Comparison of ENCODE assay signal across 2 cellular contexts in genomic region chr17:77504652-77505459, GRCh38.
TF ChIP-seq lines count a peak whose summit lies in the region.

No MANE protein-coding gene starts in this region.

TF ChIP-seq in GM23338, 12 proteins besides CTCF, POLR2A, EP300 and RAD21:
- TF ChIP-seq NANOG (IDR thresholded peaks at IDR 0.05; ENCODE audit: borderline replicate concordance) (no peak), ZNF462 (CRISPR knock-in tag; IDR thresholded peaks at IDR 0.05) (no peak), EZH2phosphoT487 (IDR thresholded peaks at IDR 0.05; ENCODE audit: unreplicated experiment) (no peak), ZNF331 (CRISPR knock-in tag; IDR thresholded peaks at IDR 0.05; ENCODE audit: low read depth) (no peak), POLR2AphosphoS5 (IDR thresholded peaks at IDR 0.05; ENCODE audit: low read depth) (no peak), STAT1 (IDR thresholded peaks at IDR 0.05; ENCODE audit: unreplicated experiment) (no peak), ETS1 (IDR thresholded peaks at IDR 0.05) (no peak), CREB1 (CRISPR knock-in tag; IDR thresholded peaks at IDR 0.05; ENCODE audit: low read depth) (no peak), REST (IDR thresholded peaks at IDR 0.05; ENCODE audit: unreplicated experiment) (no peak), EZH2 (IDR thresholded peaks at IDR 0.05; ENCODE audit: low read depth, unreplicated experiment) (no peak), JUNB (IDR thresholded peaks at IDR 0.05; ENCODE audit: unreplicated experiment) (no peak), ZNF114 (CRISPR knock-in tag; IDR thresholded peaks at IDR 0.05) (no peak)

TF ChIP-seq in H1, 55 proteins besides CTCF, POLR2A, EP300 and RAD21:
- no peak for TF ChIP-seq MAX (IDR thresholded peaks at IDR 0.05)
- no peak for TF ChIP-seq EGR1 (IDR thresholded peaks at IDR 0.05; ENCODE audit: borderline replicate concordance, low read depth, low read length)
- no peak for TF ChIP-seq SP4 (IDR thresholded peaks at IDR 0.05; ENCODE audit: low read length)
- TF ChIP-seq TBP (IDR thresholded peaks at IDR 0.05; ENCODE audit: low read depth, low read length): no peak
- TF ChIP-seq KDM5A (IDR thresholded peaks at IDR 0.05; ENCODE audit: low read length): no peak
TF ChIP-seq in H1: peak in this region for 0.
